In the genomic region with DNA sequence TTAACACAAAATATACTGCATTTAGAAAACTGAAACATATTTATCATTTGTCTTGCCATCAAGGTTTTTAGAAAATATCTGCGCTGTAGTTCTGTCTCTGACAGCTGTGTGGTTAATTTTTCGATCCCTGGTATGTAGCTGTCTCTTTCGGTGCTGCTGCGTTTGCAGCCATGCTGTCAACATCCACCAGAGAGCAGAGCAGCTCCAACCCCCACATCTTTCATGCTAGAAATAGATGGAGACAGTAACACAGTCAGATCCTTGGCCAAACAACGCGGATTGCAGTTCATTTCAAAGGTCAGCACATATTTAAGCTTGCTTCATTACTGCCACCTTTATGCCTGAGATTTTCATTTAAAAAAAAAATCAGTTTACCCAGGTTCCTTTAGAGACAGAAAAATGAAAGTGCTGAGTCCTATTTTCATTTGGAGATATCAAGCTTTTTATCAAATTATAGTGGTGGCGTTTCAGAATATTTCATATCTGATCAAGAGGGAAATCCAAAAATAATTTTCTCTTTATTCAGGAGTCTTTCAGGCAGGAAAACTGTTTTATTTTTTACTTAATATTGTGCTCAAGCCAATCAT, we compare ENCODE assay signal across 8 cellular contexts.
DNase-seq lines count a peak whose midpoint lies in the region; TF ChIP-seq lines count a peak whose summit lies in the region.

No MANE protein-coding gene starts in this region.

- H3K4me3 ChIP-seq in H7 (ENCODE audit: insufficient read depth, low read depth, low read length) = no peak overlapping the region

- no peaks in the 10 kb centered on the region for H3K36me3 Mint-ChIP-seq in nephron progenitor cell (ENCODE audit: low read depth)
- no peaks in the 10 kb centered on the region for H3K36me3 Mint-ChIP-seq in activated CD4-positive, alpha-beta memory T cell treated with anti-CD3 and anti-CD28 coated beads for 36 hours

- no peaks in the 10 kb centered on the region for H3K27me3 ChIP-seq in H7 (ENCODE audit: control insufficient read depth, insufficient read depth, low read length)

- intact Hi-C loops in activated CD4-positive, alpha-beta memory T cell treated with anti-CD3 and anti-CD28 coated beads for 36 hours (cut with micrococcal nuclease) = no loop called here

- no peaks in the 10 kb centered on the region for H3K9me3 Mint-ChIP-seq in nephron progenitor cell
- no peaks in the 10 kb centered on the region for H3K9me3 Mint-ChIP-seq in activated CD4-positive, alpha-beta memory T cell treated with anti-CD3 and anti-CD28 coated beads for 36 hours

- no peak overlapping the region for H3K27ac Mint-ChIP-seq in nephron progenitor cell
- H3K27ac Mint-ChIP-seq in activated CD4-positive, alpha-beta memory T cell treated with anti-CD3 and anti-CD28 coated beads for 36 hours = no peak overlapping the region

- peak; percentile 6 for DNase-seq in COLO668 (lab: John Stamatoyannopoulos, UW; ENCODE audit: unreplicated experiment)
- peak; percentile 16 for DNase-seq in H7
- DNase-seq in NCI-H345 (lab: John Stamatoyannopoulos, UW) = peak; percentile 44
- peak; percentile 28 for DNase-seq in cerebellar cortex (ENCODE audit: low spot score)
- DNase-seq in nephron progenitor cell = peak; percentile 41
- DNase-seq in HK-2 (ENCODE audit: unreplicated experiment) = no peak
- no peak for DNase-seq in activated CD4-positive, alpha-beta T cell treated with anti-CD3 and anti-CD28 coated beads, Interleukin-2, amount 50 U/mL, for 1 hour
- DNase-seq in activated CD4-positive, alpha-beta memory T cell treated with anti-CD3 and anti-CD28 coated beads for 36 hours = no peak

- POLR2A ChIA-PET in activated CD4-positive, alpha-beta memory T cell treated with anti-CD3 and anti-CD28 coated beads for 36 hours (lab: Charles Lee) = no interaction called here

- CTCF ChIA-PET in activated CD4-positive, alpha-beta memory T cell treated with anti-CD3 and anti-CD28 coated beads for 36 hours (lab: Charles Lee) = interaction anchor here (1.7 kb wide), 1 partner anchor 1679 kb away, joined by 4 read pairs; no protein-coding TSS in a partner anchor

- no peak overlapping the region for H3K4me3 Mint-ChIP-seq in nephron progenitor cell
- no peak overlapping the region for H3K4me3 Mint-ChIP-seq in activated CD4-positive, alpha-beta memory T cell treated with anti-CD3 and anti-CD28 coated beads for 36 hours

- peak; percentile 53 for TF ChIP-seq CTCF in nephron progenitor cell (IDR thresholded peaks at IDR 0.05)

- peaks cover 6% of the 10 kb centered on the region for H3K4me1 Mint-ChIP-seq in nephron progenitor cell
- H3K4me1 Mint-ChIP-seq in activated CD4-positive, alpha-beta memory T cell treated with anti-CD3 and anti-CD28 coated beads for 36 hours (ENCODE audit: low read depth) = no peaks in the 10 kb centered on the region

- no peaks in the 10 kb centered on the region for H3K27me3 Mint-ChIP-seq in nephron progenitor cell (ENCODE audit: low read depth, poor library complexity)
- H3K27me3 Mint-ChIP-seq in activated CD4-positive, alpha-beta memory T cell treated with anti-CD3 and anti-CD28 coated beads for 36 hours = peaks cover 5% of the 10 kb centered on the region

- H3K36me3 ChIP-seq in H7 (replicated peaks; ENCODE audit: control insufficient read depth, insufficient read depth, low read length) = no peaks in the 10 kb centered on the region

Comparison
In these comparisons a context has a peak if more than half of its experiments do, and no peak if none do; other contexts are left out.
1. DNase-seq: peak in COLO668 (single experiment), H7 (single experiment), NCI-H345 (single experiment), cerebellar cortex (single experiment) and nephron progenitor cell (single experiment); none in HK-2 (single experiment), activated CD4-positive, alpha-beta T cell treated with anti-CD3 and anti-CD28 coated beads, Interleukin-2, amount 50 U/mL, for 1 hour (single experiment) and activated CD4-positive, alpha-beta memory T cell treated with anti-CD3 and anti-CD28 coated beads for 36 hours (single experiment).